13 cellular contexts compared by ENCODE assay signal in the genomic region with DNA sequence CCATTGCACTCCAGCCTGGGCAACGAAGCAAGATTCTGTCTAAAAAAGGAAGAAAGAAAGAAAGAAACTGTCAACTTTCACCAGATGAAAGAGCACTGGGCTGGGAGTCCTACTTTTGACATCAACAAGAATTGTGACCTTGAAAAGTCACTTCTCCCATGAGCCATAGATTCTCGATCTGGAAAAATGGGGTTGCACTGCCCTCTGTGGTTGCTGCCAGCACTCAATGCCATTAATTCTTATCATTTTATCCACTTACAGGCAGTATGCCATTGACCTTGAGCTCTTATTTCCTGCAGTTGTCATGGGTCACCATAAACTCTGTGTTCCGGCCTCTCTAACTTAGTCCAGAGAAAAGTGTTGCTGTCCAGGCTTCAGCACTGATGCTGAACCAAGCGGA.
DNase-seq lines count a peak whose midpoint lies in the region; ATAC-seq and TF ChIP-seq lines count a peak whose summit lies in the region.
"Had no signal": no experiment of that assay in that cellular context is flagged by ENCODE, and none has a peak within 500 bp of the region (broad histone marks: within the 10 kb centered on the region; RNA-seq: fewer than 3 reads in every experiment).

No MANE protein-coding gene starts in this region.

- H3K27ac ChIP-seq in lower lobe of right lung = no peak overlapping the region
- H3K27ac ChIP-seq: SK-N-MC had no signal

- peak; percentile 30; the same call in 1 of the 2 replicates for TF ChIP-seq CTCF in BE2C (IDR thresholded peaks at IDR 0.05; ENCODE audit: low read depth, low read length)
- TF ChIP-seq CTCF in lower lobe of right lung (IDR thresholded peaks at IDR 0.05) = peak; percentile 22

- H3K27me3 ChIP-seq in BE2C (no peaks in the 10 kb centered on the region), lower lobe of right lung (ENCODE audit: low read depth) (no peaks in the 10 kb centered on the region)
- H3K27me3 ChIP-seq: uterus had no signal

- DNase-seq in BE2C = no peak
- peak; percentile 39 for DNase-seq in LHCN-M2 (ENCODE audit: low read depth)
- peak; percentile 54 to 81 for DNase-seq in dermis microvascular lymphatic vessel endothelial cell (ENCODE audit: low read depth in 2 of 2)
- DNase-seq in lower lobe of right lung = no peak
- no peak for DNase-seq in retina
- no peak for DNase-seq in OCI-M2 (lab: John Stamatoyannopoulos, UW; ENCODE audit: unreplicated experiment)
- no peak for DNase-seq in superior temporal gyrus (ENCODE audit: extremely low spot score)
- DNase-seq: activated CD8-positive, alpha-beta T cell treated with anti-CD3 and anti-CD28 coated beads, Interleukin-2, amount 10 ng/mL, durations not matched to agents 7 days and 5 days; left cardiac atrium; posterior cingulate gyrus; uterus had no signal

- H3K36me3 ChIP-seq in BE2C = no peaks in the 10 kb centered on the region
- H3K36me3 ChIP-seq in lower lobe of right lung = no peaks in the 10 kb centered on the region
- H3K36me3 ChIP-seq: uterus had no signal

- intact Hi-C loops in lower lobe of right lung (cut with DNase I) = no loop called here

- H3K9me3 ChIP-seq in BE2C (peaks cover 3% of the 10 kb centered on the region), lower lobe of right lung (no peaks in the 10 kb centered on the region)
- H3K9me3 ChIP-seq: uterus had no signal

- H3K4me3 ChIP-seq in BE2C (ENCODE audit: low read depth, low read length) = no peak overlapping the region
- no peak overlapping the region for H3K4me3 ChIP-seq in lower lobe of right lung
- H3K4me3 ChIP-seq: SK-N-MC, uterus had no signal

- H3K4me1 ChIP-seq in BE2C (peaks cover 18% of the 10 kb centered on the region), lower lobe of right lung (no peaks in the 10 kb centered on the region)
- H3K4me1 ChIP-seq: uterus had no signal

- no peak for ATAC-seq in lower lobe of right lung
- ATAC-seq in HG03175 (IDR thresholded peaks at IDR 0.05; ENCODE audit: unreplicated experiment) = no peak
- ATAC-seq: activated CD8-positive, alpha-beta T cell treated with anti-CD3 and anti-CD28 coated beads, Interleukin-2, amount 10 ng/mL, durations not matched to agents 7 days and 5 days had no signal

Comparison
In these comparisons a context has a peak if more than half of its experiments do, and no peak if none do; other contexts are left out.
1. DNase-seq: peak in LHCN-M2 (single experiment) and dermis microvascular lymphatic vessel endothelial cell (2 of 2); none in BE2C (single experiment), lower lobe of right lung (single experiment), retina (single experiment), OCI-M2 (single experiment) and superior temporal gyrus (single experiment).